8 cellular contexts compared by ENCODE assay signal in the genomic region with DNA sequence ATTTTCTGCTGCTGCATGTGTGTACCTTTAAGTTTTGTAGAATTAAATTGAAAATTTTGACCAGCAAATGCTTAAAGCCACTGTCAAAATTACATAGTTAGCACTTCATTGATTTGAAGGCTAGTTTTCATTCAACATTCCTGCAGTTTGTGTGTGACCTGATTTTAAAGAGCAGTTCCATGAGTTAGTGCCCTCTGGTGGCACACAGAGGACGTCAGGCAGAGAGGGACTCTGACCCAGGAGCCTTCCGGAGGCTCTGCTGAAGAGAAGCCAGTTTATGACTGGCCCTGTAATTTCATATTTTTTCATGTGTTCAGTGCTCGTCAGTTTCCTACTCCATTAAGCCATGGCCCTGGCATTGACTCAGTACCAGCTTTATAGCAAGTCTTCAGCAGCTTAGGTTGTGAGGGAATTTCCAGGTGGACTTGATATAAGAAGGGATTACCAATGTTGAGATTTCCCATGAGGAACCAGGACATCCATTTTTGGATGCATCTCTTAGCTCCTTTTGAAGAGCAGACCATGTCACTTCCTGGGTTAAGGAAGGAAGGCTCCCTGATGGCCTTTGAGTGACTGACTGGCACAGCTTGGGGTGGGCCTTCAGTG.
DNase-seq lines count a peak whose midpoint lies in the region; ATAC-seq and TF ChIP-seq lines count a peak whose summit lies in the region.

No MANE protein-coding gene starts in this region.

- H3K4me3 ChIP-seq in foreskin fibroblast (ENCODE audit: low read depth in 1 of 2, low read length in 2 of 2) (no peak overlapping the region), osteoblast (ENCODE audit: insufficient read depth, low read length) (no peak overlapping the region)

- H3K9me3 ChIP-seq in osteoblast (ENCODE audit: low read depth, low read length), result no peaks in the 10 kb centered on the region

- H2AFZ ChIP-seq in osteoblast (ENCODE audit: low read length), result no peak overlapping the region

- H3K27ac Mint-ChIP-seq in activated CD8-positive, alpha-beta T cell treated with anti-CD3 and anti-CD28 coated beads for 36 hours, result no peak overlapping the region

- POLR2A ChIA-PET in activated CD8-positive, alpha-beta T cell treated with anti-CD3 and anti-CD28 coated beads for 36 hours (lab: Charles Lee), result no interaction called here

- no peaks in the 10 kb centered on the region for H3K27me3 ChIP-seq in osteoblast (ENCODE audit: insufficient read depth, low read length)

- H3K4me1 ChIP-seq in osteoblast (ENCODE audit: insufficient read depth, low read length), result peaks cover 4% of the 10 kb centered on the region

- H3K4me3 Mint-ChIP-seq in activated CD8-positive, alpha-beta T cell treated with anti-CD3 and anti-CD28 coated beads for 36 hours, result no peak overlapping the region

- in situ Hi-C loops in GM13977 (cut with MboI; ENCODE audit: low pct_unique_long_range_greater_than_20kb, low sequenced_read_pairs, unreplicated experiment), result no loop called here

- CTCF ChIA-PET in activated CD8-positive, alpha-beta T cell treated with anti-CD3 and anti-CD28 coated beads for 36 hours (lab: Charles Lee), result interaction anchor here (0.6 to 3.1 kb wide), 25 partner anchors 9 to 181 kb away, joined by 3 to 17 read pairs (median 6); a partner anchor contains a TSS

- peaks cover 8% of the 10 kb centered on the region for H3K4me1 Mint-ChIP-seq in activated CD8-positive, alpha-beta T cell treated with anti-CD3 and anti-CD28 coated beads for 36 hours (ENCODE audit: low read depth)

- no peaks in the 10 kb centered on the region for H3K9me3 Mint-ChIP-seq in activated CD8-positive, alpha-beta T cell treated with anti-CD3 and anti-CD28 coated beads for 36 hours

- no peaks in the 10 kb centered on the region for H4K20me1 ChIP-seq in osteoblast (ENCODE audit: insufficient read depth, low read length)

- peak; percentile 65 for ATAC-seq in activated CD8-positive, alpha-beta T cell treated with anti-CD3 and anti-CD28 coated beads for 36 hours
- no peak for ATAC-seq in HG02759 (IDR thresholded peaks at IDR 0.05; ENCODE audit: unreplicated experiment)
- no peak for ATAC-seq in GM18858 (IDR thresholded peaks at IDR 0.05; ENCODE audit: unreplicated experiment)

- peak; percentile 90 for TF ChIP-seq CTCF in AG09319 (IDR thresholded peaks at IDR 0.05; ENCODE audit: low read depth, low read length)
- peak; percentile 77 for TF ChIP-seq CTCF in GM13977 (IDR thresholded peaks at IDR 0.05; ENCODE audit: extremely low read depth, insufficient read depth, missing control alignments)
- peak; percentile 74 for TF ChIP-seq CTCF in activated CD8-positive, alpha-beta T cell treated with anti-CD3 and anti-CD28 coated beads for 36 hours (IDR thresholded peaks at IDR 0.05)
- peak; percentile 81 for TF ChIP-seq CTCF in foreskin fibroblast (IDR thresholded peaks at IDR 0.05; ENCODE audit: low read depth, low read length)
- peak; percentile 96 for TF ChIP-seq CTCF in osteoblast (IDR thresholded peaks at IDR 0.05; ENCODE audit: extremely low read depth, low read depth, low read length)

- no peak for DNase-seq in AG09319 (ENCODE audit: extremely low read depth, low read depth)
- no peak for DNase-seq in GM13977 (ENCODE audit: low spot score)
- peak; percentile 53 for DNase-seq in NCI-H460 (ENCODE audit: extremely low read depth, low read depth)
- DNase-seq in activated CD8-positive, alpha-beta T cell treated with anti-CD3 and anti-CD28 coated beads for 36 hours, result peak; percentile 58
- DNase-seq in foreskin fibroblast, result peak; percentile 51 to 80
- DNase-seq in osteoblast (ENCODE audit: insufficient read length, low spot score, missing footprints), result no peak

- intact Hi-C loops in activated CD8-positive, alpha-beta T cell treated with anti-CD3 and anti-CD28 coated beads for 36 hours (cut with micrococcal nuclease), result loop anchor here (5.0 kb wide), 1 partner anchor 163 kb away; no protein-coding TSS in a partner anchor

- H3K79me2 ChIP-seq in osteoblast (ENCODE audit: insufficient read depth, low read length), result no peaks in the 10 kb centered on the region

- H3K36me3 ChIP-seq in osteoblast (ENCODE audit: insufficient read depth, low read length), result no peaks in the 10 kb centered on the region

- no peak overlapping the region for H3K27ac ChIP-seq in osteoblast (ENCODE audit: low read depth, low read length)

- H3K4me2 ChIP-seq in osteoblast (ENCODE audit: insufficient read depth, low read length), result no peak overlapping the region

- H3K27me3 Mint-ChIP-seq in activated CD8-positive, alpha-beta T cell treated with anti-CD3 and anti-CD28 coated beads for 36 hours, result no peaks in the 10 kb centered on the region

- peaks cover 2% of the 10 kb centered on the region for H3K36me3 Mint-ChIP-seq in activated CD8-positive, alpha-beta T cell treated with anti-CD3 and anti-CD28 coated beads for 36 hours (ENCODE audit: low read depth)

Comparison
In these comparisons a context has a peak if more than half of its experiments do, and no peak if none do; other contexts are left out.
1. DNase-seq: peak in NCI-H460 (single experiment), activated CD8-positive, alpha-beta T cell treated with anti-CD3 and anti-CD28 coated beads for 36 hours (single experiment) and foreskin fibroblast (2 of 2); none in AG09319 (single experiment), GM13977 (single experiment) and osteoblast (single experiment).
2. Peak in every context shown above with its lines, with median percentiles within 50 percentile points of each other: CTCF ChIP-seq.